Comparison of ENCODE assay signal across 30 cellular contexts in the genomic region with DNA sequence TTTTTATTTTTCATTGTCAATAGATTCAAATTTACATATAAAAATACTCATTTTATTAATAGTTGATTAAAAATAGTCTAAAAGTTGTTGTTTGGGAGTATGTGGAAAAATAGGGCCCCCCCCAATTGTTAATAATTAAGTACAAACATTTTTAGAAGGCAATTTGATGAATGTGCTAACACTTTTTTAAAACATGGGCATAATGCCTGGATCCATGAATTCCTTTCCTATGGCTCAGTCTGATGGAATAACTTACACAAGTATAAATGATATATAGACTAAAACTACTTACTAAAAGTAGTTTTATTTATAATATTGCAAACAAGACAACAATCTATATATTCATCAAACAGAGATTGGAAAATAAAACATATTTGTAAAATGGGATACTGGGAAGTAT.
"Had no signal": no experiment of that assay in that cellular context is flagged by ENCODE, and none has a peak within 500 bp of the region (broad histone marks: within the 10 kb centered on the region; RNA-seq: fewer than 3 reads in every experiment).

No MANE protein-coding gene starts in this region.

- H3K27ac ChIP-seq: brain microvascular endothelial cell, esophagus muscularis mucosa, gastroesophageal sphincter, heart right ventricle, VCaP had no signal

- DNase-seq: activated CD4-positive, alpha-beta memory T cell treated with anti-CD3 and anti-CD28 coated beads, Interleukin-2, amount 10 ng/mL, durations not matched to agents 7 days and 5 days; activated CD4-positive, alpha-beta T cell treated with anti-CD3 and anti-CD28 coated beads for 1 hour; activated CD4-positive, alpha-beta T cell treated with anti-CD3 and anti-CD28 coated beads for 4 hours; activated CD4-positive, alpha-beta T cell treated with anti-CD3 and anti-CD28 coated beads, Interleukin-2, amount 10 ng/mL, durations not matched to agents 7 days and 5 days; activated CD4-positive, alpha-beta T cell treated with anti-CD3 and anti-CD28 coated beads, Interleukin-2, amount 50 U/mL, for 4 hours; activated CD8-positive, alpha-beta memory T cell treated with anti-CD3 and anti-CD28 coated beads, Interleukin-2, amount 50 U/mL, for 48 hours; activated gamma-delta T cell; activated naive CD4-positive, alpha-beta T cell treated with anti-CD3 and anti-CD28 coated beads, Interleukin-2, amount 50 U/mL, for 16 hours; activated naive CD4-positive, alpha-beta T cell treated with Interleukin-2 at 50 U/mL for 16 hours; activated T-cell treated with anti-CD3 and anti-CD28 coated beads for 4 hours; activated T-cell treated with anti-CD3 and anti-CD28 coated beads, Interleukin-2, amount 50 U/mL, for 24 hours; activated T-cell treated with anti-CD3 and anti-CD28 coated beads, Interleukin-2, amount 50 U/mL, for 72 hours; amniotic stem cell; anterior cingulate cortex; brain microvascular endothelial cell; caudate nucleus; cortex of kidney; dermis blood vessel endothelial cell; effector CD4-positive, alpha-beta T cell; effector memory CD8-positive, alpha-beta T cell; erythroblast; foreskin melanocyte; heart right ventricle; T-cell; T-helper 9 cell had no signal

- H3K4me3 ChIP-seq: esophagus muscularis mucosa, gastroesophageal sphincter, heart right ventricle had no signal

- H3K4me1 ChIP-seq: esophagus muscularis mucosa, gastroesophageal sphincter, heart right ventricle had no signal

- H3K36me3 ChIP-seq: brain microvascular endothelial cell, esophagus muscularis mucosa, gastroesophageal sphincter, heart right ventricle had no signal

- FAIRE-seq: colon, TTC549 had no signal

- H3K27me3 ChIP-seq: brain microvascular endothelial cell, esophagus muscularis mucosa, gastroesophageal sphincter, heart right ventricle had no signal
